Comparison of ENCODE assay signal across 13 cellular contexts in genomic region chr17:61396586-61397085, GRCh38. TPM values are rescaled to one million over a fixed set of nuclear protein-coding genes. Genes with fewer than 3 reads are reported as not detected.
DNase-seq lines count a peak whose midpoint lies in the region; ATAC-seq and TF ChIP-seq lines count a peak whose summit lies in the region.
"Had no signal": no experiment of that assay in that cellular context is flagged by ENCODE, and none has a peak within 500 bp of the region (broad histone marks: within the 10 kb centered on the region; RNA-seq: fewer than 3 reads in every experiment).

No MANE protein-coding gene starts in this region.

- peak overlapping the region; percentile 95 for H3K9ac ChIP-seq in fibroblast of lung (ENCODE audit: insufficient read depth, low read length)

- H3K4me3 Mint-ChIP-seq in nephron = peak overlapping the region; percentile 55 to 67 (median 58)
- peak overlapping the region; percentile 17 for H3K4me3 Mint-ChIP-seq in type B pancreatic cell
- H3K4me3 Mint-ChIP-seq in activated T-cell treated with anti-CD3 and anti-CD28 coated beads, Interleukin-2, amount 50 U/mL, for 24 hours = no peak overlapping the region
- H3K4me3 Mint-ChIP-seq: activated CD8-positive, alpha-beta T cell treated with anti-CD3 and anti-CD28 coated beads for 36 hours had no signal

- H3K27me3 ChIP-seq in SJSA1 (replicated peaks) = no peaks in the 10 kb centered on the region
- H3K27me3 ChIP-seq in fibroblast of lung (ENCODE audit: control insufficient read depth, insufficient read depth, low read length) = no peaks in the 10 kb centered on the region

- H3K4me1 Mint-ChIP-seq in nephron (peaks cover 48% of the 10 kb centered on the region), type B pancreatic cell (ENCODE audit: unreplicated experiment) (peaks cover 21% of the 10 kb centered on the region)
- peaks cover 25% of the 10 kb centered on the region for H3K4me1 Mint-ChIP-seq in activated T-cell treated with anti-CD3 and anti-CD28 coated beads, Interleukin-2, amount 50 U/mL, for 24 hours (ENCODE audit: low read depth)

- H3K4me2 ChIP-seq in fibroblast of lung (ENCODE audit: extremely low read depth, insufficient read depth, low read length) = peak overlapping the region; percentile 85

- H3K9me3 Mint-ChIP-seq in nephron = no peaks in the 10 kb centered on the region
- H3K9me3 Mint-ChIP-seq in type B pancreatic cell = no peaks in the 10 kb centered on the region
- H3K9me3 Mint-ChIP-seq in activated T-cell treated with anti-CD3 and anti-CD28 coated beads, Interleukin-2, amount 50 U/mL, for 24 hours = no peaks in the 10 kb centered on the region
- H3K9me3 Mint-ChIP-seq: activated CD8-positive, alpha-beta T cell treated with anti-CD3 and anti-CD28 coated beads for 36 hours had no signal

- H2AFZ ChIP-seq in fibroblast of lung (ENCODE audit: low read length) = no peak overlapping the region

- H3K27ac ChIP-seq in SJSA1 (no peak overlapping the region), fibroblast of lung (ENCODE audit: insufficient read depth, low read length) (peak overlapping the region; percentile 97)

- H3K27ac Mint-ChIP-seq in nephron (peak overlapping the region in 1 of 3 experiments; percentile 25), type B pancreatic cell (no peak overlapping the region)
- H3K27ac Mint-ChIP-seq in activated T-cell treated with anti-CD3 and anti-CD28 coated beads, Interleukin-2, amount 50 U/mL, for 24 hours = no peak overlapping the region
- H3K27ac Mint-ChIP-seq: activated CD8-positive, alpha-beta T cell treated with anti-CD3 and anti-CD28 coated beads for 36 hours had no signal

- H3K36me3 ChIP-seq in SJSA1 (peaks cover 12% of the 10 kb centered on the region), fibroblast of lung (ENCODE audit: control insufficient read depth, insufficient read depth, low read length) (peaks cover 8% of the 10 kb centered on the region)

- H3K4me3 ChIP-seq in SJSA1 (peak overlapping the region; percentile 36), fibroblast of lung (replicated peaks in 1 of 4; ENCODE audit: control extremely low read depth in 1 of 4, insufficient read depth in 1 of 4, low read depth in 3 of 4, low read length in 4 of 4) (peak overlapping the region; percentile 46 to 83 (median 64))
- H3K4me3 ChIP-seq: K562 had no signal

- peaks cover 63% of the 10 kb centered on the region for H3K27me3 Mint-ChIP-seq in nephron (ENCODE audit: low read depth)
- H3K27me3 Mint-ChIP-seq in type B pancreatic cell = peaks cover 66% of the 10 kb centered on the region
- H3K27me3 Mint-ChIP-seq in activated T-cell treated with anti-CD3 and anti-CD28 coated beads, Interleukin-2, amount 50 U/mL, for 24 hours = peaks cover 47% of the 10 kb centered on the region

- H4K20me1 ChIP-seq in fibroblast of lung (ENCODE audit: control insufficient read depth, extremely low read depth, insufficient read depth, low read length) = no peaks in the 10 kb centered on the region

- H3K36me3 Mint-ChIP-seq in nephron (ENCODE audit: low read depth) (peaks cover 11% of the 10 kb centered on the region), type B pancreatic cell (peaks cover 17% of the 10 kb centered on the region)
- no peaks in the 10 kb centered on the region for H3K36me3 Mint-ChIP-seq in activated T-cell treated with anti-CD3 and anti-CD28 coated beads, Interleukin-2, amount 50 U/mL, for 24 hours (ENCODE audit: low read depth)

- DNase-seq in SJSA1 (ENCODE audit: low read depth in 1 of 2, low spot score in 2 of 2) (no peak), fibroblast of lung (ENCODE audit: low read depth in 2 of 2) (peak in 1 of 2 donors; percentile 61), type B pancreatic cell (ENCODE audit: extremely low spot score, unreplicated experiment) (no peak), D341Med (ENCODE audit: low spot score) (no peak)
- no peak for DNase-seq in activated T-cell treated with anti-CD3 and anti-CD28 coated beads, Interleukin-2, amount 50 U/mL, for 24 hours
- DNase-seq: activated CD8-positive, alpha-beta T cell treated with anti-CD3 and anti-CD28 coated beads for 36 hours; DMS 273 treated with DMSO at 0.1 percent for 48 hours; foreskin melanocyte; stimulated activated CD4-positive, alpha-beta T cell treated with anti-CD3 and anti-CD28 coated beads, Interleukin-4, amount 100 ng/mL, for 1 hour had no signal

- no peak for ATAC-seq in GM19397 (IDR thresholded peaks at IDR 0.05; ENCODE audit: unreplicated experiment)
- ATAC-seq: activated CD8-positive, alpha-beta T cell treated with anti-CD3 and anti-CD28 coated beads for 36 hours; K562 had no signal

- peaks cover 34% of the 10 kb centered on the region for H3K4me1 ChIP-seq in SJSA1 (replicated peaks)
- peaks cover 15% of the 10 kb centered on the region for H3K4me1 ChIP-seq in fibroblast of lung (ENCODE audit: control insufficient read depth, extremely low read depth, insufficient read depth, low read length)

- H3K9me3 ChIP-seq in SJSA1 (replicated peaks) (peaks cover 10% of the 10 kb centered on the region), fibroblast of lung (ENCODE audit: control insufficient read depth, insufficient read depth, low read depth, low read length) (no peaks in the 10 kb centered on the region)

- peaks cover 88% of the 10 kb centered on the region for H3K79me2 ChIP-seq in fibroblast of lung (ENCODE audit: control insufficient read depth, insufficient read depth, low read length)

- TF ChIP-seq CTCF in fibroblast of lung (conservative IDR thresholded peaks at IDR 0.05 in 1 of 2, IDR thresholded peaks at IDR 0.05 in 1 of 2; ENCODE audit: low read depth in 1 of 2, low read length in 2 of 2) = no peak
- no peak for TF ChIP-seq CTCF in nephron (IDR thresholded peaks at IDR 0.05; ENCODE audit: unreplicated experiment in 3 of 3)
- TF ChIP-seq CTCF in type B pancreatic cell (conservative IDR thresholded peaks at IDR 0.05) = no peak

RNA-seq across cellular contexts. Expression of gene TBX2, which starts 3.0 kb away (rescaled TPM):
- total RNA-seq in SJSA1 (2014; rRNA removed; shearing (Covaris generic)) = 6.4 and 6.8 TPM in 2 replicates
- 98.1 and 148 TPM in 2 replicates for total RNA-seq in fibroblast of lung
- 40.5 and 64.9 TPM in 2 replicates for polyA plus RNA-seq in fibroblast of lung
- polyA plus RNA-seq in fibroblast of lung (2012) = 86.7 and 151 TPM in 2 replicates
- 102 and 172 TPM in 2 replicates for polyA minus RNA-seq in fibroblast of lung (ENCODE audit: low replicate concordance)
- total RNA-seq in type B pancreatic cell (ENCODE audit: low replicate concordance) = 8.7 and 55.9 TPM in 2 replicates
- total RNA-seq: activated CD8-positive, alpha-beta T cell treated with anti-CD3 and anti-CD28 coated beads for 36 hours had no signal
- polyA plus RNA-seq: K562 had no signal

RNA-seq across cellular contexts. Expression of gene TBX4, which starts 55.6 kb away (rescaled TPM):
- 0.05 TPM in 1 of 2 replicates, not detected in the other for total RNA-seq in SJSA1 (2014; rRNA removed; shearing (Covaris generic))
- total RNA-seq in fibroblast of lung (35.2 and 44.1 TPM in 2 replicates), type B pancreatic cell (ENCODE audit: low replicate concordance) (0.45 and 1.8 TPM in 2 replicates)
- 84.3 and 93.9 TPM in 2 replicates for polyA plus RNA-seq in fibroblast of lung
- 55.1 and 85.4 TPM in 2 replicates for polyA plus RNA-seq in fibroblast of lung (2012)
- 133 and 151 TPM in 2 replicates for polyA minus RNA-seq in fibroblast of lung (ENCODE audit: low replicate concordance)
- total RNA-seq: activated CD8-positive, alpha-beta T cell treated with anti-CD3 and anti-CD28 coated beads for 36 hours; K562; temporal lobe had no signal
- polyA plus RNA-seq: K562 had no signal

Comparison
In these comparisons a context has a peak if more than half of its experiments do, and no peak if none do; other contexts are left out.
1. RNA of gene TBX4, which starts 55.6 kb away (total RNA-seq): 35.2 to 44.1 TPM in fibroblast of lung; 0.45 to 1.8 TPM in type B pancreatic cell and 0.05 TPM in SJSA1; every median in the first group is over 10 times any median in the second.